ENCODE assay signal across 9 cellular contexts in genomic region chr1:111227875-111228747, GRCh38. TPM values are rescaled to one million over a fixed set of nuclear protein-coding genes. Genes with fewer than 3 reads are reported as not detected.
DNase-seq lines count a peak whose midpoint lies in the region; ATAC-seq, FAIRE-seq and TF ChIP-seq lines count a peak whose summit lies in the region.
"Had no signal": no experiment of that assay in that cellular context is flagged by ENCODE, and none has a peak within 500 bp of the region (broad histone marks: within the 10 kb centered on the region; RNA-seq: fewer than 3 reads in every experiment).

No MANE protein-coding gene starts in this region.

- dilution Hi-C loops in mammary epithelial cell (cut with HindIII; ENCODE audit: low sequenced_read_pairs): loop anchor here (5.0 kb wide), 1 partner anchor 99 kb away; no protein-coding TSS in a partner anchor

- BruUV-seq in mammary epithelial cell (replicated peaks; lab: Mats Ljungman, UMichigan): no TSS peak

- intact Hi-C loops in Right ventricle myocardium inferior (cut with DNase I): no loop called here
- intact Hi-C loops in cardiac septum (cut with DNase I): loop anchor here (10.0 kb wide), 2 partner anchors 427 to 537 kb away; no protein-coding TSS in a partner anchor
- intact Hi-C loops in mammary epithelial cell (cut with micrococcal nuclease): no loop called here

- TF ChIP-seq CTCF in mammary epithelial cell (conservative IDR thresholded peaks at IDR 0.05 in 1 of 2, IDR thresholded peaks at IDR 0.05 in 1 of 2; ENCODE audit: extremely low read depth in 1 of 2, insufficient read depth in 1 of 2, low read depth in 1 of 2, low read length in 2 of 2): no peak

- H3K27ac ChIP-seq in mammary epithelial cell (ENCODE audit: insufficient read depth, low read depth, low read length) (peak overlapping the region; percentile 33), mesodermal cell (ENCODE audit: low read depth, low read length, severe bottlenecking) (peak overlapping the region; percentile 84)
- H3K27ac ChIP-seq: SK-N-MC had no signal

- no peak for TF ChIP-seq POLR2A in GM12892 (IDR thresholded peaks at IDR 0.05; ENCODE audit: low read depth, low read length)

- H3K79me2 ChIP-seq in mammary epithelial cell (ENCODE audit: insufficient read depth, low read length): no peaks in the 10 kb centered on the region

- no peaks in the 10 kb centered on the region for H3K27me3 ChIP-seq in mammary epithelial cell (ENCODE audit: insufficient read depth, low read length)

- ATAC-seq in Right ventricle myocardium inferior (peak; percentile 95), GM18873 (IDR thresholded peaks at IDR 0.05; ENCODE audit: low FRiP score, unreplicated experiment) (no peak)

- no peak for FAIRE-seq in GM12892 (lab: Jason Lieb, UNC)

- H4K20me1 ChIP-seq in mammary epithelial cell (ENCODE audit: insufficient read depth, low read length): no peaks in the 10 kb centered on the region

- DNase-seq in Right ventricle myocardium inferior (ENCODE audit: missing footprints): no peak
- no peak for DNase-seq in cardiac septum (ENCODE audit: low spot score)
- DNase-seq in mammary epithelial cell: peak; percentile 87
- DNase-seq in NCI-H2107 (lab: John Stamatoyannopoulos, UW): no peak
- DNase-seq in GM12892 (ENCODE audit: insufficient read length): no peak
- DNase-seq in stimulated activated CD4-positive, alpha-beta T cell treated with anti-CD3 and anti-CD28 coated beads, Interleukin-2, amount 100 ng/mL, for 24 hours: no peak

- CTCF ChIA-PET in mammary epithelial cell (lab: Charles Lee; ENCODE audit: low non-redundant PET): no interaction called here

- H3K4me2 ChIP-seq in mammary epithelial cell (ENCODE audit: insufficient read depth, low read depth, low read length): peak overlapping the region; percentile 50

- H3K9me3 ChIP-seq in mammary epithelial cell (replicated peaks; ENCODE audit: insufficient read depth, low read length): no peaks in the 10 kb centered on the region
- H3K9me3 ChIP-seq in mesodermal cell (ENCODE audit: control insufficient read depth, low read length): peaks cover under 1% of the 10 kb centered on the region

- in situ Hi-C loops in mammary epithelial cell (cut with MboI; ENCODE audit: low sequenced_read_pairs in 2 of 2): loop anchor here in 1 of 2 donors (10.0 kb wide), 1 partner anchor 177 kb away; no protein-coding TSS in a partner anchor

- peak overlapping the region; percentile 71 for H2AFZ ChIP-seq in mammary epithelial cell (ENCODE audit: low read depth, low read length)

- H3K9ac ChIP-seq in mammary epithelial cell (ENCODE audit: insufficient read depth, low read length): peak overlapping the region; percentile 39

- H3K36me3 ChIP-seq in mammary epithelial cell (ENCODE audit: insufficient read depth, low read length): no peaks in the 10 kb centered on the region
- no peaks in the 10 kb centered on the region for H3K36me3 ChIP-seq in mesodermal cell (ENCODE audit: control insufficient read depth, insufficient read depth, low read length)

- H3K4me3 ChIP-seq in mammary epithelial cell (replicated peaks in 1 of 3; ENCODE audit: insufficient read depth in 1 of 3, low read depth in 2 of 3, low read length in 3 of 3) (no peak overlapping the region), mesodermal cell (ENCODE audit: extremely low read depth, insufficient read depth, low read length, poor library complexity, severe bottlenecking) (no peak overlapping the region)
- H3K4me3 ChIP-seq: SK-N-MC had no signal

- WGBS in mammary epithelial cell (ENCODE audit: low coverage, missing lambda C conversion rate): 44% methylated on average over 6 of the region's 6 CpGs
- WGBS in mesodermal cell (ENCODE audit: insufficient coverage in 2 of 2), 2 experiments: 77 to 100% methylated on average over 1 to 2 of the region's 6 CpGs

- H3K4me1 ChIP-seq in mammary epithelial cell (ENCODE audit: insufficient read depth, low read length) (peaks cover 27% of the 10 kb centered on the region), mesodermal cell (ENCODE audit: control insufficient read depth, insufficient read depth, low read length, poor library complexity, severe bottlenecking) (peaks cover 17% of the 10 kb centered on the region)

RNA-seq across cellular contexts. Expression of gene CHI3L2, which starts 0.6 kb away (rescaled TPM):
- total RNA-seq in Right ventricle myocardium inferior: 7.5 TPM
- 0.57 TPM for total RNA-seq in cardiac septum
- 1 to 10 TPM in 1 of 2 donors, under 1 TPM in 1; 0.87 to 1.0 TPM for total RNA-seq in mammary epithelial cell
- 0.58 TPM for polyA plus RNA-seq in mammary epithelial cell
- polyA minus RNA-seq in mammary epithelial cell: 3.5 TPM
- polyA plus RNA-seq in mesodermal cell (2013, experiment 1 of 2): not detected
- polyA plus RNA-seq in mesodermal cell (2013, experiment 2 of 2): not detected
- 2.4 TPM for polyA plus RNA-seq in GM12892 (2012; ENCODE audit: missing spikeins)

RNA-seq across cellular contexts. Expression of gene DENND2D, which starts 27.7 kb away (rescaled TPM):
- total RNA-seq in Right ventricle myocardium inferior (3.5 TPM), cardiac septum (1.6 TPM), mammary epithelial cell (10 to 100 TPM in 1 of 2 donors, 1 to 10 TPM in 1; 1.5 to 10.5 TPM)
- 2.6 TPM for polyA plus RNA-seq in mammary epithelial cell
- polyA minus RNA-seq in mammary epithelial cell: 6.5 TPM
- not detected for polyA plus RNA-seq in mesodermal cell (2013, experiment 1 of 2)
- polyA plus RNA-seq in mesodermal cell (2013, experiment 2 of 2): not detected
- 46.1 TPM for polyA plus RNA-seq in GM12892 (2012; ENCODE audit: missing spikeins)
